In the genomic region with DNA sequence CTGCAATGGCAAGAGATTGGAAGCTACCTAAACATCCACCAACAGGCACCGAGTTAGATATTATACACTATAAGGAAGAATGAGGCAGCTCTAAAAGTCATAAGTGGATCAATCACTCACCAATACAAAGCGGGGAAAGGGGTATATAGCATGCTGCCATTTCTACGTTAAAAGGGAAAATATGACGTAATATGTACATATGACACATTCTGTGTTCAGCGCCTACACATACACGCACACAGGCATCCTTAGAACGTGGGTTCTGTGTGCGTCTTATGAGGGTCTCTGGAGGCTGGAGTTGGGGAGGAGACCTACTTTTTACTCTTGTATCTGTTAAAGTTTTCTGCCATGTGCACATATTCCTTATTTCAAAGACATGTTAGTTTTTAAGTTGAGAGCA, we compare ENCODE assay signal across 1 cellular context.
TF ChIP-seq lines count a peak whose summit lies in the region.

No MANE protein-coding gene starts in this region.

TF ChIP-seq in HEK293T, 16 proteins besides CTCF, POLR2A, EP300 and RAD21:
- TF ChIP-seq ELF4 (IDR thresholded peaks at IDR 0.05): no peak
- TF ChIP-seq FOXK2 (IDR thresholded peaks at IDR 0.05): no peak
- TF ChIP-seq, protein P1, sequence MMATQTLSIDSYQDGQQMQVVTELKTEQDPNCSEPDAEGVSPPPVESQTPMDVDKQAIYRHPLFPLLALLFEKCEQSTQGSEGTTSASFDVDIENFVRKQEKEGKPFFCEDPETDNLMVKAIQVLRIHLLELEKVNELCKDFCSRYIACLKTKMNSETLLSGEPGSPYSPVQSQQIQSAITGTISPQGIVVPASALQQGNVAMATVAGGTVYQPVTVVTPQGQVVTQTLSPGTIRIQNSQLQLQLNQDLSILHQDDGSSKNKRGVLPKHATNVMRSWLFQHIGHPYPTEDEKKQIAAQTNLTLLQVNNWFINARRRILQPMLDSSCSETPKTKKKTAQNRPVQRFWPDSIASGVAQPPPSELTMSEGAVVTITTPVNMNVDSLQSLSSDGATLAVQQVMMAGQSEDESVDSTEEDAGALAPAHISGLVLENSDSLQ (IDR thresholded peaks at IDR 0.05): no peak
- no peak for TF ChIP-seq NFRKB (IDR thresholded peaks at IDR 0.05)
- TF ChIP-seq SP1 (IDR thresholded peaks at IDR 0.05): no peak
- no peak for TF ChIP-seq CTBP1 (IDR thresholded peaks at IDR 0.05; ENCODE audit: borderline replicate concordance)
- TF ChIP-seq FOXA1 (IDR thresholded peaks at IDR 0.05): no peak
- no peak for TF ChIP-seq SUZ12 (IDR thresholded peaks at IDR 0.05)
- no peak for TF ChIP-seq FOXM1 (IDR thresholded peaks at IDR 0.05; ENCODE audit: borderline replicate concordance)
- TF ChIP-seq LEF1 (IDR thresholded peaks at IDR 0.05; ENCODE audit: borderline replicate concordance): no peak
TF ChIP-seq in HEK293T: peak in this region for 0.
